Comparison of ENCODE assay signal across 9 cellular contexts in genomic region chr14:74620497-74620921, GRCh38. TPM values are rescaled to one million over a fixed set of nuclear protein-coding genes. Genes with fewer than 3 reads are reported as not detected.
A peak's percentile ranks its signal among the peaks of the same experiment; 100 is the strongest.
DNase-seq lines count a peak whose midpoint lies in the region; ATAC-seq and TF ChIP-seq lines count a peak whose summit lies in the region.
"Had no signal": no experiment of that assay in that cellular context is flagged by ENCODE, and none has a peak within 500 bp of the region (broad histone marks: within the 10 kb centered on the region; RNA-seq: fewer than 3 reads in every experiment).

No MANE protein-coding gene starts in this region.

- no peaks in the 10 kb centered on the region for H3K79me2 ChIP-seq in Karpas-422 (ENCODE audit: low read length)

- peaks cover 39% of the 10 kb centered on the region for H3K4me1 Mint-ChIP-seq in T-helper 17 cell

- DNase-seq in NK-92 treated with Interleukin-12 subunit alpha and Interleukin-12 subunit beta, amount 100 ng/mL, for 24 hours (lab: John Stamatoyannopoulos, UW): peak; percentile 56
- DNase-seq in NK-92 (lab: John Stamatoyannopoulos, UW; ENCODE audit: unreplicated experiment) (no peak), T-helper 17 cell (no peak), erythroblast (lab: John Stamatoyannopoulos, UW) (peak; percentile 44 to 63), Karpas-422 (no peak), Kasumi-1 (lab: John Stamatoyannopoulos, UW) (no peak)
- peak; percentile 26 to 40 for DNase-seq in stimulated activated CD8-positive, alpha-beta memory T cell treated with anti-CD3 and anti-CD28 coated beads, Interleukin-15, amount 100 ng/mL, for 48 hours (ENCODE audit: low read depth in 2 of 2)
- DNase-seq: NCI-H526 had no signal

- H3K4me2 ChIP-seq in Karpas-422 (ENCODE audit: low read depth, low read length, poor library complexity, severe bottlenecking): no peak overlapping the region

- peak overlapping the region; percentile 80 for H3K27ac Mint-ChIP-seq in T-helper 17 cell

- H3K36me3 Mint-ChIP-seq in T-helper 17 cell (ENCODE audit: low read depth): peaks cover 10% of the 10 kb centered on the region

- H3K27me3 ChIP-seq in Karpas-422 (ENCODE audit: low read length): no peaks in the 10 kb centered on the region; the same call in 1 of the 2 replicates

- H3K36me3 ChIP-seq in Karpas-422 (ENCODE audit: insufficient read depth, low read length): no peaks in the 10 kb centered on the region

- peaks cover 12% of the 10 kb centered on the region for H3K4me1 ChIP-seq in Karpas-422 (ENCODE audit: low read length)

- H4K20me1 ChIP-seq in Karpas-422 (ENCODE audit: insufficient read depth, low read depth, low read length): no peaks in the 10 kb centered on the region

- H3K4me3 Mint-ChIP-seq in T-helper 17 cell: peak overlapping the region; percentile 71

- no peak overlapping the region for H3K9ac ChIP-seq in Karpas-422 (ENCODE audit: low read length)

- H3K9me2 ChIP-seq in Karpas-422 (replicated peaks; ENCODE audit: insufficient read depth, low read length): no peaks in the 10 kb centered on the region

- no peak overlapping the region for H2AFZ ChIP-seq in Karpas-422 (ENCODE audit: low read length)

- H3K27ac ChIP-seq in Karpas-422 (ENCODE audit: low read length): no peak overlapping the region

- TF ChIP-seq POLR2A in erythroblast (IDR thresholded peaks at IDR 0.05; ENCODE audit: low read length): no peak

- H3K4me3 ChIP-seq in Karpas-422 (ENCODE audit: low read length): no peak overlapping the region

- no peaks in the 10 kb centered on the region for H3K9me3 ChIP-seq in T-helper 17 cell (ENCODE audit: control insufficient read depth, low read length, poor library complexity, severe bottlenecking)
- no peaks in the 10 kb centered on the region for H3K9me3 ChIP-seq in Karpas-422 (ENCODE audit: low read length)

- no peak for ATAC-seq in T-helper 17 cell
- no peak for ATAC-seq in HG03159 (IDR thresholded peaks at IDR 0.05; ENCODE audit: unreplicated experiment)

- peaks cover 7% of the 10 kb centered on the region for H3K27me3 Mint-ChIP-seq in T-helper 17 cell

RNA-seq across cellular contexts. Expression of gene LTBP2, which starts 8.5 kb away (rescaled TPM):
- total RNA-seq in T-helper 17 cell: under 1 TPM; 0.34 to 0.57 TPM
- 0.04 TPM in 1 of 2 replicates, not detected in the other for total RNA-seq in Karpas-422 (2014; rRNA removed; shearing (Covaris generic); ENCODE audit: low replicate concordance)

Comparison
In these comparisons a context has a peak if more than half of its experiments do, and no peak if none do; other contexts are left out.
1. DNase-seq: peak in NK-92 treated with Interleukin-12 subunit alpha and Interleukin-12 subunit beta, amount 100 ng/mL, for 24 hours (single experiment), erythroblast (2 of 2) and stimulated activated CD8-positive, alpha-beta memory T cell treated with anti-CD3 and anti-CD28 coated beads, Interleukin-15, amount 100 ng/mL, for 48 hours (2 of 2); none in NK-92 (single experiment), T-helper 17 cell (0 of 3), Karpas-422 (single experiment) and Kasumi-1 (0 of 2).